ENCODE assay signal across 31 cellular contexts in genomic region chrX:19704117-19704516, GRCh38.
"Had no signal": no experiment of that assay in that cellular context is flagged by ENCODE, and none has a peak within 500 bp of the region (broad histone marks: within the 10 kb centered on the region; RNA-seq: fewer than 3 reads in every experiment).

No MANE protein-coding gene starts in this region.

- H3K4me1 ChIP-seq: ascending aorta, SJCRH30 had no signal

- H3K36me3 ChIP-seq: ascending aorta, cardiac muscle cell, SJCRH30, WERI-Rb-1 had no signal

- H3K27ac ChIP-seq: ascending aorta, cardiac muscle cell, SJCRH30, SK-N-MC, WERI-Rb-1 had no signal

- H3K27me3 ChIP-seq: ascending aorta, cardiac muscle cell, SJCRH30 had no signal

- H3K9me3 ChIP-seq: ascending aorta, SJCRH30 had no signal

- ATAC-seq: activated CD4-positive, alpha-beta T cell treated with anti-CD3 and anti-CD28 coated beads for 36 hours; activated CD8-positive, alpha-beta T cell treated with anti-CD3 and anti-CD28 coated beads, Interleukin-2, amount 10 ng/mL, durations not matched to agents 7 days and 5 days; Panc1 had no signal

- H3K4me3 Mint-ChIP-seq: activated CD4-positive, alpha-beta T cell treated with anti-CD3 and anti-CD28 coated beads for 36 hours; activated CD4-positive, alpha-beta T cell treated with anti-CD3 and anti-CD28 coated beads, Interleukin-2, amount 10 ng/mL, durations not matched to agents 7 days and 5 days; activated CD8-positive, alpha-beta T cell treated with anti-CD3 and anti-CD28 coated beads, Interleukin-2, amount 10 ng/mL, durations not matched to agents 7 days and 5 days; activated naive CD4-positive, alpha-beta T cell treated with anti-CD3 and anti-CD28 coated beads, Interleukin-2, amount 50 U/mL, for 24 hours; activated naive CD8-positive, alpha-beta T cell treated with anti-CD3 and anti-CD28 coated beads, Interleukin-2, amount 10 ng/mL, durations not matched to agents 7 days and 5 days; activated T-cell treated with anti-CD3 and anti-CD28 coated beads, Interleukin-2, amount 50 U/mL, for 24 hours; central memory CD8-positive, alpha-beta T cell; T-helper 2 cell treated with Interferon-gamma antibody and Interleukin-4, amounts not matched to agents 5 μg/mL and 100 μg/mL, for 36 hours had no signal

- H3K27ac Mint-ChIP-seq: activated CD4-positive, alpha-beta T cell treated with anti-CD3 and anti-CD28 coated beads for 36 hours; activated CD4-positive, alpha-beta T cell treated with anti-CD3 and anti-CD28 coated beads, Interleukin-2, amount 10 ng/mL, durations not matched to agents 7 days and 5 days; activated CD8-positive, alpha-beta T cell treated with anti-CD3 and anti-CD28 coated beads, Interleukin-2, amount 10 ng/mL, durations not matched to agents 7 days and 5 days; activated naive CD8-positive, alpha-beta T cell treated with anti-CD3 and anti-CD28 coated beads, Interleukin-2, amount 10 ng/mL, durations not matched to agents 7 days and 5 days; activated T-cell treated with anti-CD3 and anti-CD28 coated beads, Interleukin-2, amount 50 U/mL, for 24 hours; activated T-helper 2 cell treated with anti-CD3 and anti-CD28 coated beads, Interferon-gamma antibody, Interleukin-2, Interleukin-4, amounts not matched to agents 10 μg/mL and 5 μg/mL and 100 μg/mL, durations not matched to agents 14 hours and 24 hours and 36 hours; T-helper 2 cell treated with Interferon-gamma antibody and Interleukin-4, amounts not matched to agents 5 μg/mL and 100 μg/mL, for 36 hours had no signal

- H3K4me3 ChIP-seq: ascending aorta, cardiac muscle cell, SJCRH30, SK-N-MC had no signal

- FAIRE-seq: TTC549 had no signal

- H3K27me3 Mint-ChIP-seq: activated CD4-positive, alpha-beta T cell treated with anti-CD3 and anti-CD28 coated beads for 36 hours; activated CD4-positive, alpha-beta T cell treated with anti-CD3 and anti-CD28 coated beads, Interleukin-2, amount 10 ng/mL, durations not matched to agents 7 days and 5 days; activated naive CD4-positive, alpha-beta T cell treated with anti-CD3 and anti-CD28 coated beads, Interleukin-2, amount 50 U/mL, for 24 hours; activated naive CD8-positive, alpha-beta T cell treated with anti-CD3 and anti-CD28 coated beads, Interleukin-2, amount 10 ng/mL, durations not matched to agents 7 days and 5 days; activated T-cell treated with anti-CD3 and anti-CD28 coated beads, Interleukin-2, amount 50 U/mL, for 24 hours; central memory CD8-positive, alpha-beta T cell had no signal

- H3K9me3 Mint-ChIP-seq: activated CD4-positive, alpha-beta T cell treated with anti-CD3 and anti-CD28 coated beads, Interleukin-2, amount 10 ng/mL, durations not matched to agents 7 days and 5 days; activated naive CD4-positive, alpha-beta T cell treated with anti-CD3 and anti-CD28 coated beads, Interleukin-2, amount 50 U/mL, for 24 hours; activated naive CD8-positive, alpha-beta T cell treated with anti-CD3 and anti-CD28 coated beads, Interleukin-2, amount 10 ng/mL, durations not matched to agents 7 days and 5 days; activated T-cell treated with anti-CD3 and anti-CD28 coated beads, Interleukin-2, amount 50 U/mL, for 24 hours; activated T-helper 2 cell treated with anti-CD3 and anti-CD28 coated beads, Interferon-gamma antibody, Interleukin-2, Interleukin-4, amounts not matched to agents 10 μg/mL and 5 μg/mL and 100 μg/mL, durations not matched to agents 14 hours and 24 hours and 36 hours; central memory CD8-positive, alpha-beta T cell; T-helper 2 cell treated with Interferon-gamma antibody and Interleukin-4, amounts not matched to agents 5 μg/mL and 100 μg/mL, for 36 hours had no signal

- DNase-seq: activated CD4-positive, alpha-beta T cell treated with anti-CD3 and anti-CD28 coated beads for 36 hours; activated CD4-positive, alpha-beta T cell treated with anti-CD3 and anti-CD28 coated beads, Interleukin-2, amount 10 ng/mL, durations not matched to agents 7 days and 5 days; activated CD4-positive, alpha-beta T cell treated with anti-CD3 and anti-CD28 coated beads, Interleukin-2, amount 50 U/mL, for 48 hours; activated CD8-positive, alpha-beta T cell treated with anti-CD3 and anti-CD28 coated beads, Interleukin-2, amount 10 ng/mL, durations not matched to agents 7 days and 5 days; activated gamma-delta T cell; activated naive CD4-positive, alpha-beta T cell treated with Interleukin-2 at 50 U/mL for 16 hours; activated naive CD8-positive, alpha-beta T cell treated with anti-CD3 and anti-CD28 coated beads, Interleukin-2, amount 10 ng/mL, durations not matched to agents 7 days and 5 days; activated T-cell treated with anti-CD3 and anti-CD28 coated beads, Interleukin-2, amount 50 U/mL, for 24 hours; amygdala; Karpas-422; NCI-H1048; NCI-H1105 treated with DMSO at 0.1 percent for 48 hours; NCI-H1436; NCI-H1694; NCI-H1930; NCI-H2081 treated with DMSO at 0.1 percent for 48 hours; NCI-H226; NCI-H524 treated with DMSO at 0.1 percent for 48 hours; SHP77; SJCRH30; SW 1271; WERI-Rb-1 had no signal
